8 cellular contexts compared by ENCODE assay signal in genomic region chr12:49130151-49131050, GRCh38. TPM values are rescaled to one million over a fixed set of nuclear protein-coding genes. Genes with fewer than 3 reads are reported as not detected.
DNase-seq lines count a peak whose midpoint lies in the region; ATAC-seq, FAIRE-seq and TF ChIP-seq lines count a peak whose summit lies in the region.

No MANE protein-coding gene starts in this region.

- POLR2A ChIA-PET in WTC11 (lab: Charles Lee): interaction anchor here (0.6 to 2.0 kb wide), 18 partner anchors 9 to 237 kb away, joined by 3 to 10 read pairs (median 3); partner anchors contain the start of genes SPATS2 and TUBA1A

- peaks cover 19% of the 10 kb centered on the region for H3K4me1 Mint-ChIP-seq in WTC11

- DNase-seq in AG09309 (ENCODE audit: low read depth) (peak; percentile 82), NCI-H2196 treated with DMSO at 0.1 percent for 48 hours (lab: John Stamatoyannopoulos, UW; ENCODE audit: unreplicated experiment) (peak; percentile 89), WTC11 (ENCODE audit: low spot score) (peak; percentile 90), bronchial epithelial cell (ENCODE audit: low read depth) (peak; percentile 83), inferior parietal cortex (ENCODE audit: extremely low spot score) (peak; percentile 92), smooth muscle cell of the brain vasculature (ENCODE audit: low read depth, low spot score) (peak; percentile 79)

- H3K36me3 ChIP-seq in bronchial epithelial cell (ENCODE audit: control insufficient read depth, insufficient read depth, low read length): peaks cover 9% of the 10 kb centered on the region

- ATAC-seq in GM18907 (IDR thresholded peaks at IDR 0.05; ENCODE audit: unreplicated experiment) (peak; percentile 62), HG03159 (IDR thresholded peaks at IDR 0.05; ENCODE audit: unreplicated experiment) (peak; percentile 53), WTC11 (peak; percentile 65)

- peaks cover 40% of the 10 kb centered on the region for H3K36me3 Mint-ChIP-seq in WTC11

- peak overlapping the region; percentile 92 for H3K4me3 ChIP-seq in AG09309 (ENCODE audit: control insufficient read depth, low read depth, low read length)
- peak overlapping the region; percentile 96 for H3K4me3 ChIP-seq in bronchial epithelial cell (ENCODE audit: low read depth, low read length)

- H3K27me3 Mint-ChIP-seq in WTC11 (ENCODE audit: low read depth): no peaks in the 10 kb centered on the region; the same call in 1 of the 2 replicates

- CTCF ChIA-PET in WTC11 (lab: Charles Lee): interaction anchor here (0.5 to 3.4 kb wide), 39 partner anchors 9 to 450 kb away, joined by 3 to 39 read pairs (median 4); partner anchors contain the start of genes DHH, LMBR1L, RHEBL1 and SPATS2

- H3K27ac Mint-ChIP-seq in WTC11: peak overlapping the region; percentile 99

- no peaks in the 10 kb centered on the region for H3K27me3 ChIP-seq in bronchial epithelial cell (ENCODE audit: control insufficient read depth, insufficient read depth, low read length)

- no peaks in the 10 kb centered on the region for H3K9me3 Mint-ChIP-seq in WTC11

- peak overlapping the region; percentile 90 for H3K4me3 Mint-ChIP-seq in WTC11

- peak; percentile 96 for TF ChIP-seq CTCF in AG09309 (IDR thresholded peaks at IDR 0.05; ENCODE audit: control insufficient read depth, insufficient read depth, low read depth, low read length, missing control alignments)
- TF ChIP-seq CTCF in WTC11 (IDR thresholded peaks at IDR 0.05): peak; percentile 64
- peak; percentile 99 for TF ChIP-seq CTCF in bronchial epithelial cell (IDR thresholded peaks at IDR 0.05; ENCODE audit: insufficient read depth, low read length, severe bottlenecking)

- no peak for FAIRE-seq in bronchial epithelial cell (lab: Jason Lieb, UNC)

TF ChIP-seq in WTC11, 78 proteins besides CTCF, POLR2A, EP300 and RAD21 (continues in another document):
- TF ChIP-seq TEAD4 (CRISPR knock-in tag; IDR thresholded peaks at IDR 0.05) (peak; percentile 73; the same call in 1 of the 2 replicates), TP53 (CRISPR knock-in tag; IDR thresholded peaks at IDR 0.05) (no peak), CREM (CRISPR knock-in tag; IDR thresholded peaks at IDR 0.05) (no peak; the same call in none of the 2 replicates), ZNF138 (CRISPR knock-in tag; conservative IDR thresholded peaks at IDR 0.05) (no peak), GTF2I (CRISPR knock-in tag; conservative IDR thresholded peaks at IDR 0.05) (no peak), ESRRA (CRISPR knock-in tag; IDR thresholded peaks at IDR 0.05; ENCODE audit: borderline replicate concordance) (no peak), SP1 (CRISPR knock-in tag; conservative IDR thresholded peaks at IDR 0.05) (no peak; the same call in 1 of the 2 replicates), USF2 (CRISPR knock-in tag; IDR thresholded peaks at IDR 0.05) (peak; percentile 89), E2F4 (CRISPR knock-in tag; IDR thresholded peaks at IDR 0.05; ENCODE audit: borderline replicate concordance, low read depth) (peak; percentile 94), TCF7 (CRISPR knock-in tag; IDR thresholded peaks at IDR 0.05; ENCODE audit: low read depth) (0 out of 2 replicates have a peak, but pooled peaks have one; percentile 48), JUN (CRISPR knock-in tag; IDR thresholded peaks at IDR 0.05) (0 out of 2 replicates have a peak, but pooled peaks have one; percentile 46), OVOL2 (CRISPR knock-in tag; IDR thresholded peaks at IDR 0.05; ENCODE audit: borderline replicate concordance) (no peak)
- TF ChIP-seq, protein P1, sequence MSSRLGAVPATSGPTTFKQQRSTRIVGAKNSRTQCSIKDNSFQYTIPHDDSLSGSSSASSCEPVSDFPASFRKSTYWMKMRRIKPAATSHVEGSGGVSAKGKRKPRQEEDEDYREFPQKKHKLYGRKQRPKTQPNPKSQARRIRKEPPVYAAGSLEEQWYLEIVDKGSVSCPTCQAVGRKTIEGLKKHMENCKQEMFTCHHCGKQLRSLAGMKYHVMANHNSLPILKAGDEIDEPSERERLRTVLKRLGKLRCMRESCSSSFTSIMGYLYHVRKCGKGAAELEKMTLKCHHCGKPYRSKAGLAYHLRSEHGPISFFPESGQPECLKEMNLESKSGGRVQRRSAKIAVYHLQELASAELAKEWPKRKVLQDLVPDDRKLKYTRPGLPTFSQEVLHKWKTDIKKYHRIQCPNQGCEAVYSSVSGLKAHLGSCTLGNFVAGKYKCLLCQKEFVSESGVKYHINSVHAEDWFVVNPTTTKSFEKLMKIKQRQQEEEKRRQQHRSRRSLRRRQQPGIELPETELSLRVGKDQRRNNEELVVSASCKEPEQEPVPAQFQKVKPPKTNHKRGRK (CRISPR knock-in tag; IDR thresholded peaks at IDR 0.05; ENCODE audit: borderline replicate concordance): no peak
- TF ChIP-seq, protein P2, sequence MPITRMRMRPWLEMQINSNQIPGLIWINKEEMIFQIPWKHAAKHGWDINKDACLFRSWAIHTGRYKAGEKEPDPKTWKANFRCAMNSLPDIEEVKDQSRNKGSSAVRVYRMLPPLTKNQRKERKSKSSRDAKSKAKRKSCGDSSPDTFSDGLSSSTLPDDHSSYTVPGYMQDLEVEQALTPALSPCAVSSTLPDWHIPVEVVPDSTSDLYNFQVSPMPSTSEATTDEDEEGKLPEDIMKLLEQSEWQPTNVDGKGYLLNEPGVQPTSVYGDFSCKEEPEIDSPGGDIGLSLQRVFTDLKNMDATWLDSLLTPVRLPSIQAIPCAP (CRISPR knock-in tag; IDR thresholded peaks at IDR 0.05): no peak
- TF ChIP-seq, protein P3, sequence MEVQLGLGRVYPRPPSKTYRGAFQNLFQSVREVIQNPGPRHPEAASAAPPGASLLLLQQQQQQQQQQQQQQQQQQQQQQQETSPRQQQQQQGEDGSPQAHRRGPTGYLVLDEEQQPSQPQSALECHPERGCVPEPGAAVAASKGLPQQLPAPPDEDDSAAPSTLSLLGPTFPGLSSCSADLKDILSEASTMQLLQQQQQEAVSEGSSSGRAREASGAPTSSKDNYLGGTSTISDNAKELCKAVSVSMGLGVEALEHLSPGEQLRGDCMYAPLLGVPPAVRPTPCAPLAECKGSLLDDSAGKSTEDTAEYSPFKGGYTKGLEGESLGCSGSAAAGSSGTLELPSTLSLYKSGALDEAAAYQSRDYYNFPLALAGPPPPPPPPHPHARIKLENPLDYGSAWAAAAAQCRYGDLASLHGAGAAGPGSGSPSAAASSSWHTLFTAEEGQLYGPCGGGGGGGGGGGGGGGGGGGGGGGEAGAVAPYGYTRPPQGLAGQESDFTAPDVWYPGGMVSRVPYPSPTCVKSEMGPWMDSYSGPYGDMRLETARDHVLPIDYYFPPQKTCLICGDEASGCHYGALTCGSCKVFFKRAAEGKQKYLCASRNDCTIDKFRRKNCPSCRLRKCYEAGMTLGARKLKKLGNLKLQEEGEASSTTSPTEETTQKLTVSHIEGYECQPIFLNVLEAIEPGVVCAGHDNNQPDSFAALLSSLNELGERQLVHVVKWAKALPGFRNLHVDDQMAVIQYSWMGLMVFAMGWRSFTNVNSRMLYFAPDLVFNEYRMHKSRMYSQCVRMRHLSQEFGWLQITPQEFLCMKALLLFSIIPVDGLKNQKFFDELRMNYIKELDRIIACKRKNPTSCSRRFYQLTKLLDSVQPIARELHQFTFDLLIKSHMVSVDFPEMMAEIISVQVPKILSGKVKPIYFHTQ (CRISPR knock-in tag; IDR thresholded peaks at IDR 0.05): no peak
- TF ChIP-seq, protein P4, sequence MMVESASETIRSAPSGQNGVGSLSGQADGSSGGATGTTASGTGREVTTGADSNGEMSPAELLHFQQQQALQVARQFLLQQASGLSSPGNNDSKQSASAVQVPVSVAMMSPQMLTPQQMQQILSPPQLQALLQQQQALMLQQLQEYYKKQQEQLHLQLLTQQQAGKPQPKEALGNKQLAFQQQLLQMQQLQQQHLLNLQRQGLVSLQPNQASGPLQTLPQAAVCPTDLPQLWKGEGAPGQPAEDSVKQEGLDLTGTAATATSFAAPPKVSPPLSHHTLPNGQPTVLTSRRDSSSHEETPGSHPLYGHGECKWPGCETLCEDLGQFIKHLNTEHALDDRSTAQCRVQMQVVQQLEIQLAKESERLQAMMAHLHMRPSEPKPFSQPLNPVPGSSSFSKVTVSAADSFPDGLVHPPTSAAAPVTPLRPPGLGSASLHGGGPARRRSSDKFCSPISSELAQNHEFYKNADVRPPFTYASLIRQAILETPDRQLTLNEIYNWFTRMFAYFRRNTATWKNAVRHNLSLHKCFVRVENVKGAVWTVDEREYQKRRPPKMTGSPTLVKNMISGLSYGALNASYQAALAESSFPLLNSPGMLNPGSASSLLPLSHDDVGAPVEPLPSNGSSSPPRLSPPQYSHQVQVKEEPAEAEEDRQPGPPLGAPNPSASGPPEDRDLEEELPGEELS (CRISPR knock-in tag; IDR thresholded peaks at IDR 0.05): peak; percentile 21

RNA-seq across cellular contexts. Expression of gene TUBA1B, which starts 0.8 kb away (rescaled TPM):
- 1,806 to 1,997 TPM (median 1,954 TPM) in 3 replicates for total RNA-seq in WTC11 (2021)
- total RNA-seq in bronchial epithelial cell: 253 and 317 TPM in 2 replicates

RNA-seq across cellular contexts. Expression of gene LMBR1L, which starts 19.8 kb away (rescaled TPM):
- 52.8 to 78.2 TPM (median 53.1 TPM) in 3 replicates for total RNA-seq in WTC11 (2021)
- total RNA-seq in bronchial epithelial cell: 24.0 and 26.6 TPM in 2 replicates

RNA-seq across cellular contexts. Expression of gene DHH, which starts 35.8 kb away (rescaled TPM):
- 0.15 TPM in 1 of 3 replicates, not detected in the others for total RNA-seq in WTC11 (2021)
- 0.13 TPM in 1 of 2 replicates, not detected in the other for total RNA-seq in bronchial epithelial cell

RNA-seq across cellular contexts. Expression of gene TUBA1A, which starts 58.5 kb away (rescaled TPM):
- total RNA-seq in WTC11 (2021): 195 to 226 TPM (median 203 TPM) in 3 replicates
- 8.2 and 17.3 TPM in 2 replicates for total RNA-seq in bronchial epithelial cell

Comparison
In these comparisons a context has a peak if more than half of its experiments do, and no peak if none do; other contexts are left out.
1. Peak in every context shown above with its lines: DNase-seq, ATAC-seq and H3K4me3 ChIP-seq.